1 cellular context compared by ENCODE assay signal in the genomic region with DNA sequence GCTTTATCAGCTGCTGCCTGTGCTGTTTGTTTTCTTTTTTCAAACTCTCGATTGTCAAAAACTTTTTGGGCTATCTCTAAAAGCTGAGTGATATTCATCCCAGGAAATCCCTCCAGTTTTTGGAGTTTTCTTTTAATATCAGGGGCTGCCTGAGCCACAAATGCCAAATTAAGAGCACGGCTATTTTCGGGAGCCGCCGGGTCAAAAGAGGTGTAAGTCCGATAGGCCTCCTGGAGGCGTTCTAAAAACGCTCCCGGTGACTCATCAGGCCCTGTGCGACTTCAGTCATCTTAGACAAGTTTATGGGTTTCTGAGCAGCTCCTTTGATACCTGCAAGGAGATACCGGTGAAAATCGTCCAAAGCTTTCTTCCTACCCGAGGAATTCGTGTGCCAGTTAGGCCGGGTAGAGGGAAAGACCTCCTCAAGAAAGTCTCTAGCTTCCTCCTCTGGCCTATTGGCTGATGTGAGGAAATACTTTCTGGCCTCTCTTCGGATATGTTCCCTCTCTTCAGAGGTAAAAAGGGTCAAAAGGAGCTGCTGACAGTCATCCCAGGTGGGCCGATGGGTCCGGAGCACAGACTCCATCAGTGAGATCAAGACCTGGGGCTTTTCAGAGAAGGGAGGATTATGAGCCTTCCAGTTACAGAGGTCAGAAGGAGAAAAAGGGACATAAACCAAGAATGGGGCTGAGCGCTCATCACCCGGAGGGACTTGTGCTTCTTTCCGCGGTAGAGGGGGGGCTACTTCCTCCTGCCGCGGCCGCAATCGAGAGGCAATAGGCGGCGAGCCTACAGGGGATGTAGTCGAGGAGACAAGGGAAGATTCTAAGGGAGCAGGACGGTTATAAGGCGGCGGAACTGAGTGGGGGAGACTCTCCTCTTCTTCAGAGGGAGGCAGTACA.
TF ChIP-seq lines count a peak whose summit lies in the region.

No MANE protein-coding gene starts in this region.

TF ChIP-seq in K562, 482 proteins besides CTCF, POLR2A, EP300 and RAD21 (continued from another document and continues in another):
- TF ChIP-seq, protein P1, sequence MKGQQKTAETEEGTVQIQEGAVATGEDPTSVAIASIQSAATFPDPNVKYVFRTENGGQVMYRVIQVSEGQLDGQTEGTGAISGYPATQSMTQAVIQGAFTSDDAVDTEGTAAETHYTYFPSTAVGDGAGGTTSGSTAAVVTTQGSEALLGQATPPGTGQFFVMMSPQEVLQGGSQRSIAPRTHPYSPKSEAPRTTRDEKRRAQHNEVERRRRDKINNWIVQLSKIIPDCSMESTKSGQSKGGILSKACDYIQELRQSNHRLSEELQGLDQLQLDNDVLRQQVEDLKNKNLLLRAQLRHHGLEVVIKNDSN (CRISPR knock-in tag; IDR thresholded peaks at IDR 0.05) = no peak
- TF ChIP-seq CREM (IDR thresholded peaks at IDR 0.05; ENCODE audit: low read depth) (peak; percentile 42; the same call in 1 of the 2 replicates), CTBP1 (IDR thresholded peaks at IDR 0.05; ENCODE audit: borderline replicate concordance) (peak; percentile 27; the same call in 1 of the 2 replicates), MAFG (tag; conservative IDR thresholded peaks at IDR 0.05) (0 out of 2 replicates have a peak, but pooled peaks have one; percentile 27), MNT (conservative IDR thresholded peaks at IDR 0.05) (0 out of 4 replicates have a peak, but pooled peaks of 1 of the 2 experiments have one; percentile 3), SMARCA4 (IDR thresholded peaks at IDR 0.05) (peak; percentile 60), TRIM24 (IDR thresholded peaks at IDR 0.05) (peak in 1 of 2 experiments; percentile 17; a peak in 1 of 4 replicates), HCFC1 (IDR thresholded peaks at IDR 0.05; ENCODE audit: low read depth, low read length) (no peak), ZNF318 (IDR thresholded peaks at IDR 0.05; ENCODE audit: borderline replicate concordance in 1 of 2, low read depth in 1 of 2) (no peak), ARID1B (IDR thresholded peaks at IDR 0.05) (peak; percentile 57), ETV6 (IDR thresholded peaks at IDR 0.05; ENCODE audit: borderline replicate concordance in 1 of 2, low read depth in 2 of 2, low read length in 1 of 2) (no peak), ETV6 (CRISPR knock-in tag; IDR thresholded peaks at IDR 0.05; ENCODE audit: borderline replicate concordance) (no peak), JUND (IDR thresholded peaks at IDR 0.05; ENCODE audit: borderline replicate concordance, low read depth, low read length) (peak; percentile 97), JUND (tag; IDR thresholded peaks at IDR 0.05; ENCODE audit: borderline replicate concordance, low read depth, low read length) (peak; percentile 96), TBL1XR1 (IDR thresholded peaks at IDR 0.05; ENCODE audit: low read length in 2 of 2) (0 out of 4 replicates have a peak, but pooled peaks of 1 of the 2 experiments have one; percentile 17), SMARCE1 (IDR thresholded peaks at IDR 0.05) (peak; percentile 32; the same call in 1 of the 2 replicates), ARNT (IDR thresholded peaks at IDR 0.05) (peak in 1 of 2 experiments; percentile 45; a peak in 1 of 4 replicates), UBTF (IDR thresholded peaks at IDR 0.05; ENCODE audit: borderline replicate concordance in 1 of 2, low read depth in 2 of 2, low read length in 2 of 2) (peak in 1 of 2 experiments; percentile 56; a peak in 1 of 4 replicates), CBFA2T2 (conservative IDR thresholded peaks at IDR 0.05) (no peak)
- TF ChIP-seq, protein P2, sequence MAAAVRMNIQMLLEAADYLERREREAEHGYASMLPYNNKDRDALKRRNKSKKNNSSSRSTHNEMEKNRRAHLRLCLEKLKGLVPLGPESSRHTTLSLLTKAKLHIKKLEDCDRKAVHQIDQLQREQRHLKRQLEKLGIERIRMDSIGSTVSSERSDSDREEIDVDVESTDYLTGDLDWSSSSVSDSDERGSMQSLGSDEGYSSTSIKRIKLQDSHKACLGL (CRISPR knock-in tag; IDR thresholded peaks at IDR 0.05; ENCODE audit: borderline replicate concordance, poor library complexity, severe bottlenecking) = no peak
- TF ChIP-seq, protein P3, sequence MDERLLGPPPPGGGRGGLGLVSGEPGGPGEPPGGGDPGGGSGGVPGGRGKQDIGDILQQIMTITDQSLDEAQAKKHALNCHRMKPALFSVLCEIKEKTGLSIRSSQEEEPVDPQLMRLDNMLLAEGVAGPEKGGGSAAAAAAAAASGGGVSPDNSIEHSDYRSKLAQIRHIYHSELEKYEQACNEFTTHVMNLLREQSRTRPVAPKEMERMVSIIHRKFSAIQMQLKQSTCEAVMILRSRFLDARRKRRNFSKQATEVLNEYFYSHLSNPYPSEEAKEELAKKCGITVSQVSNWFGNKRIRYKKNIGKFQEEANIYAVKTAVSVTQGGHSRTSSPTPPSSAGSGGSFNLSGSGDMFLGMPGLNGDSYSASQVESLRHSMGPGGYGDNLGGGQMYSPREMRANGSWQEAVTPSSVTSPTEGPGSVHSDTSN (CRISPR knock-in tag; IDR thresholded peaks at IDR 0.05; ENCODE audit: low read depth) = no peak
- TF ChIP-seq, protein P3 (tag; conservative IDR thresholded peaks at IDR 0.05; ENCODE audit: low read depth) = peak; percentile 44; the same call in 1 of the 2 replicates
- TF ChIP-seq, protein P4, sequence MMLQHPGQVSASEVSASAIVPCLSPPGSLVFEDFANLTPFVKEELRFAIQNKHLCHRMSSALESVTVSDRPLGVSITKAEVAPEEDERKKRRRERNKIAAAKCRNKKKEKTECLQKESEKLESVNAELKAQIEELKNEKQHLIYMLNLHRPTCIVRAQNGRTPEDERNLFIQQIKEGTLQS (IDR thresholded peaks at IDR 0.05) = peak; percentile 98
- TF ChIP-seq, protein P4 (CRISPR knock-in tag; conservative IDR thresholded peaks at IDR 0.05) = peak; percentile 52; the same call in 1 of the 2 replicates
- TF ChIP-seq, protein P5, sequence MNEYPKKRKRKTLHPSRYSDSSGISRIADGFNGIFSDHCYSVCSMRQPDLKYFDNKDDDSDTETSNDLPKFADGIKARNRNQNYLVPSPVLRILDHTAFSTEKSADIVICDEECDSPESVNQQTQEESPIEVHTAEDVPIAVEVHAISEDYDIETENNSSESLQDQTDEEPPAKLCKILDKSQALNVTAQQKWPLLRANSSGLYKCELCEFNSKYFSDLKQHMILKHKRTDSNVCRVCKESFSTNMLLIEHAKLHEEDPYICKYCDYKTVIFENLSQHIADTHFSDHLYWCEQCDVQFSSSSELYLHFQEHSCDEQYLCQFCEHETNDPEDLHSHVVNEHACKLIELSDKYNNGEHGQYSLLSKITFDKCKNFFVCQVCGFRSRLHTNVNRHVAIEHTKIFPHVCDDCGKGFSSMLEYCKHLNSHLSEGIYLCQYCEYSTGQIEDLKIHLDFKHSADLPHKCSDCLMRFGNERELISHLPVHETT (CRISPR knock-in tag; conservative IDR thresholded peaks at IDR 0.05 in 1 of 2, IDR thresholded peaks at IDR 0.05 in 1 of 2) = 0 out of 4 replicates have a peak, but pooled peaks of 1 of the 2 experiments have one; percentile 39
